Comparison of ENCODE assay signal across 23 cellular contexts in genomic region chr13:49021953-49022352, GRCh38. TPM values are rescaled to one million over a fixed set of nuclear protein-coding genes. Genes with fewer than 3 reads are reported as not detected.
A peak's percentile ranks its signal among the peaks of the same experiment; 100 is the strongest.
DNase-seq lines count a peak whose midpoint lies in the region; ATAC-seq, FAIRE-seq and TF ChIP-seq lines count a peak whose summit lies in the region.
"Had no signal": no experiment of that assay in that cellular context is flagged by ENCODE, and none has a peak within 500 bp of the region (broad histone marks: within the 10 kb centered on the region; RNA-seq: fewer than 3 reads in every experiment).

No MANE protein-coding gene starts in this region.

- peaks cover 44% of the 10 kb centered on the region for H3F3A ChIP-seq in GM23248 (ENCODE audit: insufficient read depth)
- no peaks in the 10 kb centered on the region for H3F3A ChIP-seq in PC-9 (ENCODE audit: insufficient read depth, low read depth)

- H3K4me1 Mint-ChIP-seq in osteocyte (ENCODE audit: unreplicated experiment) = peaks cover 24% of the 10 kb centered on the region
- H3K4me1 Mint-ChIP-seq: brain, neural progenitor cell had no signal

- peaks cover 16% of the 10 kb centered on the region for H3K36me3 Mint-ChIP-seq in osteocyte (ENCODE audit: unreplicated experiment)

- no peaks in the 10 kb centered on the region for H3K27me3 ChIP-seq in GM23248 (replicated peaks; ENCODE audit: insufficient read depth)
- no peaks in the 10 kb centered on the region for H3K27me3 ChIP-seq in fibroblast of lung (ENCODE audit: control insufficient read depth, insufficient read depth, low read length)
- H3K27me3 ChIP-seq in PC-9 (ENCODE audit: insufficient read depth, low read depth) = no peaks in the 10 kb centered on the region
- H3K27me3 ChIP-seq: neural progenitor cell, tibial artery had no signal

- no peaks in the 10 kb centered on the region for H3K9me3 ChIP-seq in GM23248 (ENCODE audit: low read depth)
- no peaks in the 10 kb centered on the region for H3K9me3 ChIP-seq in fibroblast of lung (ENCODE audit: control insufficient read depth, insufficient read depth, low read depth, low read length)
- no peaks in the 10 kb centered on the region for H3K9me3 ChIP-seq in PC-9 (ENCODE audit: insufficient read depth, low read depth)
- H3K9me3 ChIP-seq: tibial artery had no signal

- H3K4me3 ChIP-seq in GM23248 (peak overlapping the region; percentile 58; the same call in 1 of the 2 replicates), fibroblast of lung (replicated peaks in 1 of 4; ENCODE audit: control extremely low read depth in 1 of 4, insufficient read depth in 1 of 4, low read depth in 3 of 4, low read length in 4 of 4) (no peak overlapping the region), PC-9 (no peak overlapping the region)
- H3K4me3 ChIP-seq: left ventricle myocardium inferior, neural progenitor cell, tibial artery had no signal

- intact Hi-C loops in PC-9 (cut with micrococcal nuclease; ENCODE audit: unreplicated experiment) = no loop called here

- BruUV-seq in PC-9 (replicated peaks; lab: Mats Ljungman, UMichigan) = no TSS peak

- DNase-seq in GM23248 = no peak
- peak; percentile 79 for DNase-seq in RCC 7860 (ENCODE audit: low spot score)
- peak in 1 of 2 donors; percentile 41 for DNase-seq in fibroblast of lung (ENCODE audit: low read depth in 2 of 2)
- DNase-seq in osteocyte (ENCODE audit: extremely low spot score, unreplicated experiment) = no peak
- no peak for DNase-seq in NK-92 (lab: John Stamatoyannopoulos, UW; ENCODE audit: unreplicated experiment)
- DNase-seq in PC-9 = no peak
- DNase-seq: activated CD4-positive, alpha-beta T cell treated with anti-CD3 and anti-CD28 coated beads, Interleukin-2, amount 10 ng/mL, durations not matched to agents 24 days and 14 days; activated CD8-positive, alpha-beta memory T cell treated with anti-CD3 and anti-CD28 coated beads, Interleukin-2, amount 10 ng/mL, durations not matched to agents 7 days and 5 days; activated naive CD8-positive, alpha-beta T cell treated with anti-CD3 and anti-CD28 coated beads, Interleukin-2, amount 10 ng/mL, durations not matched to agents 7 days and 5 days; CD8-positive, alpha-beta memory T cell; effector CD8-positive, alpha-beta T cell; left ventricle myocardium inferior; NCI-H1092 treated with DMSO at 0.1 percent for 48 hours; NCI-H510A; stimulated activated CD4-positive, alpha-beta T cell treated with anti-CD3 and anti-CD28 coated beads, Interleukin-4, amount 100 ng/mL, for 1 hour; T-helper 17 cell; tibial artery had no signal

- H3K27ac Mint-ChIP-seq in osteocyte (ENCODE audit: unreplicated experiment) = peak overlapping the region; percentile 52
- H3K27ac Mint-ChIP-seq: activated CD4-positive, alpha-beta T cell treated with anti-CD3 and anti-CD28 coated beads, Interleukin-2, amount 10 ng/mL, durations not matched to agents 24 days and 14 days; activated CD8-positive, alpha-beta memory T cell treated with anti-CD3 and anti-CD28 coated beads, Interleukin-2, amount 10 ng/mL, durations not matched to agents 7 days and 5 days; activated naive CD8-positive, alpha-beta T cell treated with anti-CD3 and anti-CD28 coated beads, Interleukin-2, amount 10 ng/mL, durations not matched to agents 7 days and 5 days; brain; CD8-positive, alpha-beta memory T cell; neural progenitor cell; T-helper 17 cell had no signal

- peaks cover 53% of the 10 kb centered on the region for H3K4me1 ChIP-seq in GM23248 (ENCODE audit: insufficient read depth)
- peaks cover 5% of the 10 kb centered on the region for H3K4me1 ChIP-seq in fibroblast of lung (ENCODE audit: control insufficient read depth, extremely low read depth, insufficient read depth, low read length)
- 0 out of 2 replicates have a peak, but pooled peaks cover 8% of the 10 kb centered on the region for H3K4me1 ChIP-seq in PC-9 (replicated peaks; ENCODE audit: insufficient read depth)
- H3K4me1 ChIP-seq: left ventricle myocardium inferior, neural progenitor cell had no signal

- CTCF ChIA-PET in PC-9 (lab: Charles Lee) = no interaction called here

- no peaks in the 10 kb centered on the region for H3K9me2 ChIP-seq in GM23248 (ENCODE audit: insufficient read depth)
- H3K9me2 ChIP-seq in PC-9 (ENCODE audit: insufficient read depth) = no peaks in the 10 kb centered on the region

- H3K9me3 Mint-ChIP-seq in osteocyte (ENCODE audit: unreplicated experiment) = no peaks in the 10 kb centered on the region
- H3K9me3 Mint-ChIP-seq: activated CD4-positive, alpha-beta T cell treated with anti-CD3 and anti-CD28 coated beads, Interleukin-2, amount 10 ng/mL, durations not matched to agents 24 days and 14 days; stimulated activated naive CD8-positive, alpha-beta T cell treated with anti-CD3 and anti-CD28 coated beads, Interleukin-15, Interleukin-2, amounts not matched to agents 100 ng/mL and 50 ng/mL, for 24 hours had no signal

- H3K79me2 ChIP-seq in GM23248 (ENCODE audit: insufficient read depth) = peaks cover 80% of the 10 kb centered on the region
- peaks cover 5% of the 10 kb centered on the region for H3K79me2 ChIP-seq in fibroblast of lung (ENCODE audit: control insufficient read depth, insufficient read depth, low read length)
- no peaks in the 10 kb centered on the region for H3K79me2 ChIP-seq in PC-9 (ENCODE audit: low read depth)

- no peaks in the 10 kb centered on the region for H3K27me3 Mint-ChIP-seq in osteocyte (ENCODE audit: unreplicated experiment)
- H3K27me3 Mint-ChIP-seq: activated CD4-positive, alpha-beta T cell treated with anti-CD3 and anti-CD28 coated beads, Interleukin-2, amount 10 ng/mL, durations not matched to agents 24 days and 14 days; activated CD8-positive, alpha-beta memory T cell treated with anti-CD3 and anti-CD28 coated beads, Interleukin-2, amount 10 ng/mL, durations not matched to agents 7 days and 5 days; activated naive CD8-positive, alpha-beta T cell treated with anti-CD3 and anti-CD28 coated beads, Interleukin-2, amount 10 ng/mL, durations not matched to agents 7 days and 5 days; brain; CD8-positive, alpha-beta memory T cell; stimulated activated naive CD8-positive, alpha-beta T cell treated with anti-CD3 and anti-CD28 coated beads, Interleukin-15, Interleukin-2, amounts not matched to agents 100 ng/mL and 50 ng/mL, for 24 hours; T-helper 17 cell had no signal

- H3K4me3 Mint-ChIP-seq in osteocyte (ENCODE audit: unreplicated experiment) = no peak overlapping the region
- H3K4me3 Mint-ChIP-seq: activated CD4-positive, alpha-beta T cell treated with anti-CD3 and anti-CD28 coated beads, Interleukin-2, amount 10 ng/mL, durations not matched to agents 24 days and 14 days; activated CD8-positive, alpha-beta memory T cell treated with anti-CD3 and anti-CD28 coated beads, Interleukin-2, amount 10 ng/mL, durations not matched to agents 7 days and 5 days; activated naive CD8-positive, alpha-beta T cell treated with anti-CD3 and anti-CD28 coated beads, Interleukin-2, amount 10 ng/mL, durations not matched to agents 7 days and 5 days; brain; CD8-positive, alpha-beta memory T cell; neural progenitor cell; stimulated activated naive CD8-positive, alpha-beta T cell treated with anti-CD3 and anti-CD28 coated beads, Interleukin-15, Interleukin-2, amounts not matched to agents 100 ng/mL and 50 ng/mL, for 24 hours; T-helper 17 cell had no signal

- H3K4me2 ChIP-seq in GM23248 (ENCODE audit: unreplicated experiment) = peak overlapping the region; percentile 86
- H3K4me2 ChIP-seq in fibroblast of lung (ENCODE audit: extremely low read depth, insufficient read depth, low read length) = peak overlapping the region; percentile 20
- no peak overlapping the region for H3K4me2 ChIP-seq in PC-9
- H3K4me2 ChIP-seq: neural progenitor cell had no signal

- no peak for FAIRE-seq in RCC 7860 (lab: Jason Lieb, UNC)
- FAIRE-seq: HTR-8/SVneo had no signal

- H3K27ac ChIP-seq in GM23248 (peak overlapping the region; percentile 66), fibroblast of lung (ENCODE audit: insufficient read depth, low read length) (no peak overlapping the region), PC-9 (no peak overlapping the region)
- H3K27ac ChIP-seq: left ventricle myocardium inferior, neural progenitor cell, tibial artery had no signal

- no peak for TF ChIP-seq CTCF in fibroblast of lung (conservative IDR thresholded peaks at IDR 0.05 in 1 of 2, IDR thresholded peaks at IDR 0.05 in 1 of 2; ENCODE audit: low read depth in 1 of 2, low read length in 2 of 2)
- TF ChIP-seq CTCF in osteocyte (IDR thresholded peaks at IDR 0.05) = no peak
- no peak for TF ChIP-seq CTCF in PC-9 (conservative IDR thresholded peaks at IDR 0.05)

- 91 to 100% methylated on average over 1 of the region's 1 CpG for WGBS in GM23248 (ENCODE audit: low coverage in 1 of 2, low lambda C conversion rate in 2 of 2, missing lambda C conversion rate in 2 of 2), 2 experiments

- H4K20me1 ChIP-seq in GM23248 (ENCODE audit: insufficient read depth) = no peaks in the 10 kb centered on the region
- no peaks in the 10 kb centered on the region for H4K20me1 ChIP-seq in fibroblast of lung (ENCODE audit: control insufficient read depth, extremely low read depth, insufficient read depth, low read length)
- no peaks in the 10 kb centered on the region for H4K20me1 ChIP-seq in PC-9 (ENCODE audit: insufficient read depth)

- no peak overlapping the region; the same call in 1 of the 2 replicates for H3K9ac ChIP-seq in GM23248
- H3K9ac ChIP-seq in fibroblast of lung (ENCODE audit: insufficient read depth, low read length) = no peak overlapping the region
- H3K9ac ChIP-seq: neural progenitor cell had no signal

- H3K36me3 ChIP-seq in GM23248 (ENCODE audit: low read depth) (0 out of 2 replicates have a peak, but pooled peaks cover 7% of the 10 kb centered on the region), fibroblast of lung (ENCODE audit: control insufficient read depth, insufficient read depth, low read length) (no peaks in the 10 kb centered on the region), PC-9 (ENCODE audit: low read depth) (no peaks in the 10 kb centered on the region)
- H3K36me3 ChIP-seq: tibial artery had no signal

- ATAC-seq in GM18858 (IDR thresholded peaks at IDR 0.05; ENCODE audit: unreplicated experiment) = no peak
- ATAC-seq: activated CD8-positive, alpha-beta memory T cell treated with anti-CD3 and anti-CD28 coated beads, Interleukin-2, amount 10 ng/mL, durations not matched to agents 7 days and 5 days; HCT116; T-helper 17 cell had no signal

- in situ Hi-C loops in GM23248 (cut with MboI) = no loop called here

- H2AFZ ChIP-seq in GM23248 (no peak overlapping the region), fibroblast of lung (ENCODE audit: low read length) (no peak overlapping the region), PC-9 (no peak overlapping the region)
- H2AFZ ChIP-seq: neural progenitor cell had no signal

- POLR2A ChIA-PET in PC-9 (lab: Charles Lee; ENCODE audit: unreplicated experiment) = interaction anchor here (0.7 kb wide), 1 partner anchor 47 kb away, joined by 9 read pairs; no protein-coding TSS in a partner anchor

RNA-seq across cellular contexts. Expression of gene FNDC3A, which starts 46.2 kb away (rescaled TPM):
- 41.4 and 50.4 TPM in 2 replicates for total RNA-seq in GM23248 (2014; rRNA removed; shearing (Covaris generic))
- polyA plus RNA-seq in GM23248 (2016; fragmentation: Nextera tagmentation; extraction: Ambion mirVana) (19.5 and 20.0 TPM in 2 replicates), fibroblast of lung (44.7 and 48.6 TPM in 2 replicates)
- total RNA-seq in fibroblast of lung (54.2 and 79.4 TPM in 2 replicates), osteocyte (49.4 and 51.9 TPM in 2 replicates), PC-9 (2021) (29.7 and 34.3 TPM in 2 replicates)
- polyA plus RNA-seq in fibroblast of lung (2012) = 20.2 and 21.3 TPM in 2 replicates
- polyA minus RNA-seq in fibroblast of lung (ENCODE audit: low replicate concordance) = 42.1 and 54.1 TPM in 2 replicates
